ENCODE assay signal across 19 cellular contexts in genomic region chr10:8790390-8790789, GRCh38.
DNase-seq lines count a peak whose midpoint lies in the region; ATAC-seq, FAIRE-seq and TF ChIP-seq lines count a peak whose summit lies in the region.
"Had no signal": no experiment of that assay in that cellular context is flagged by ENCODE, and none has a peak within 500 bp of the region (broad histone marks: within the 10 kb centered on the region; RNA-seq: fewer than 3 reads in every experiment).

No MANE protein-coding gene starts in this region.

- H3K9ac ChIP-seq in liver (ENCODE audit: low read depth in 1 of 2, low read length in 2 of 2) (no peak overlapping the region), HepG2 (ENCODE audit: insufficient read depth, low read depth, low read length) (no peak overlapping the region), endothelial cell of umbilical vein (replicated peaks; ENCODE audit: extremely low read depth, insufficient read depth, low read length) (no peak overlapping the region)
- H3K9ac ChIP-seq: GM23248 had no signal

- TF ChIP-seq RAD21 in liver (IDR thresholded peaks at IDR 0.05), result no peak
- TF ChIP-seq RAD21 in HepG2 (CRISPR knock-in tag; IDR thresholded peaks at IDR 0.05), result no peak

- no peak overlapping the region for H3K4me3 ChIP-seq in liver (ENCODE audit: low read depth in 1 of 3, low read length in 3 of 3)
- H3K4me3 ChIP-seq in HepG2 (replicated peaks in 1 of 3; ENCODE audit: insufficient read depth in 1 of 3, low read depth in 2 of 3, low read length in 3 of 3), result no peak overlapping the region
- H3K4me3 ChIP-seq in endothelial cell of umbilical vein (replicated peaks in 1 of 3; ENCODE audit: insufficient read depth in 1 of 3, low read depth in 1 of 3, low read length in 3 of 3), result no peak overlapping the region
- no peak overlapping the region for H3K4me3 ChIP-seq in pancreas
- H3K4me3 ChIP-seq: GM12878, GM23248, HAP-1 had no signal

- no peaks in the 10 kb centered on the region for H3K9me1 ChIP-seq in endothelial cell of umbilical vein (replicated peaks; ENCODE audit: control insufficient read depth, extremely low read depth, insufficient read depth, low read length)

- no peak overlapping the region for H3K4me2 ChIP-seq in HepG2 (ENCODE audit: low read depth, low read length)
- no peak overlapping the region for H3K4me2 ChIP-seq in endothelial cell of umbilical vein (ENCODE audit: insufficient read depth, low read length)

- BruUV-seq in HepG2 (replicated peaks; lab: Mats Ljungman, UMichigan) (no TSS peak), endothelial cell of umbilical vein (replicated peaks; lab: Mats Ljungman, UMichigan) (no TSS peak)

- H2AFZ ChIP-seq in HepG2 (ENCODE audit: low read length) (no peak overlapping the region), endothelial cell of umbilical vein (ENCODE audit: low read depth, low read length) (no peak overlapping the region)
- H2AFZ ChIP-seq: GM23248 had no signal

- H3K27me3 ChIP-seq in liver (ENCODE audit: control insufficient read depth in 4 of 4, insufficient read depth in 4 of 4, low read length in 3 of 4) (no peaks in the 10 kb centered on the region), HepG2 (ENCODE audit: control insufficient read depth in 1 of 2, insufficient read depth in 2 of 2, low read length in 2 of 2) (no peaks in the 10 kb centered on the region), endothelial cell of umbilical vein (ENCODE audit: control insufficient read depth in 2 of 2, insufficient read depth in 2 of 2, low read length in 2 of 2) (no peaks in the 10 kb centered on the region), pancreas (no peaks in the 10 kb centered on the region)
- H3K27me3 ChIP-seq: BE2C had no signal

- no peak overlapping the region for H3K27ac ChIP-seq in liver (ENCODE audit: low read depth in 1 of 2, low read length in 2 of 2)
- no peak overlapping the region for H3K27ac ChIP-seq in HepG2 (ENCODE audit: extremely low read length, insufficient read depth, low read length)
- H3K27ac ChIP-seq in endothelial cell of umbilical vein (ENCODE audit: insufficient read depth, low read depth, low read length), result no peak overlapping the region
- H3K27ac ChIP-seq in pancreas, result no peak overlapping the region
- H3K27ac ChIP-seq: GM23248 had no signal

- H3K4me1 ChIP-seq in liver (ENCODE audit: control insufficient read depth in 4 of 4, insufficient read depth in 4 of 4, low read length in 3 of 4), result no peaks in the 10 kb centered on the region
- no peaks in the 10 kb centered on the region for H3K4me1 ChIP-seq in HepG2 (ENCODE audit: insufficient read depth, low read length)
- H3K4me1 ChIP-seq in endothelial cell of umbilical vein (ENCODE audit: control insufficient read depth, extremely low read depth, insufficient read depth, low read length), result no peaks in the 10 kb centered on the region
- peaks cover 6 to 12% (median 7%) of the 10 kb centered on the region in 3 donors for H3K4me1 ChIP-seq in pancreas
- H3K4me1 ChIP-seq: BE2C, HAP-1 had no signal

- DNase-seq in HepG2 (ENCODE audit: low spot score) (no peak), endothelial cell of umbilical vein (ENCODE audit: low read depth, low spot score) (peak; percentile 11), pancreas (peak in 1 of 6 donors; percentile 2), dermis blood vessel endothelial cell (no peak), frontal cortex (ENCODE audit: low spot score in 2 of 2) (no peak)
- DNase-seq: ACHN; BE2C; C1 segment of cervical spinal cord; CD4-positive, CD25-positive, alpha-beta regulatory T cell; CD8-positive, alpha-beta memory T cell; COR-L47; DMS 273 treated with DMSO at 0.1 percent for 48 hours; DMS53; DND-41; EL; GM23248 had no signal

- no peaks in the 10 kb centered on the region for H4K20me1 ChIP-seq in HepG2 (ENCODE audit: insufficient read depth, low read length)
- no peaks in the 10 kb centered on the region for H4K20me1 ChIP-seq in endothelial cell of umbilical vein (replicated peaks; ENCODE audit: control insufficient read depth, extremely low read depth, insufficient read depth, low read length)

- TF ChIP-seq EP300 in HepG2 (IDR thresholded peaks at IDR 0.05; ENCODE audit: low read depth in 2 of 2, low read length in 2 of 2), result no peak
- no peak for TF ChIP-seq EP300 in HepG2 (CRISPR knock-in tag; IDR thresholded peaks at IDR 0.05; ENCODE audit: borderline replicate concordance)

- peaks cover 0 to 6% (median 3%) of the 10 kb centered on the region in 4 donors for H3K9me3 ChIP-seq in liver (ENCODE audit: control insufficient read depth in 4 of 4, low read length in 3 of 4)
- peaks cover 81% of the 10 kb centered on the region for H3K9me3 ChIP-seq in HepG2 (ENCODE audit: low read length)
- H3K9me3 ChIP-seq in endothelial cell of umbilical vein (replicated peaks; ENCODE audit: control insufficient read depth, insufficient read depth, low read length), result peaks cover 2% of the 10 kb centered on the region
- no peaks in the 10 kb centered on the region for H3K9me3 ChIP-seq in pancreas
- H3K9me3 ChIP-seq: BE2C, HAP-1 had no signal

- CTCF ChIA-PET in HepG2 (lab: Yijun Ruan, JAX; ENCODE audit: low intra/inter-chr PET ratio, low total read pairs), result no interaction called here
- CTCF ChIA-PET in endothelial cell of umbilical vein (lab: Charles Lee), result no interaction called here

- 69% methylated on average over 1 of the region's 1 CpG for WGBS in liver
- 46% methylated on average over 1 of the region's 1 CpG for WGBS in HepG2 (ENCODE audit: low lambda C conversion rate)
- WGBS in pancreas, 2 donors, result 19 to 26% methylated on average over 1 of the region's 1 CpG

- no peak for TF ChIP-seq POLR2A in HepG2 (IDR thresholded peaks at IDR 0.05; ENCODE audit: insufficient read depth in 1 of 2, low read depth in 2 of 2, low read length in 2 of 2)
- TF ChIP-seq POLR2A in endothelial cell of umbilical vein (IDR thresholded peaks at IDR 0.05; ENCODE audit: low read depth, low read length), result no peak

- POLR2A ChIA-PET in HepG2 (lab: Yijun Ruan, JAX) (no interaction called here), endothelial cell of umbilical vein (lab: Charles Lee) (no interaction called here)

- dilution Hi-C loops in endothelial cell of umbilical vein (cut with MboI; ENCODE audit: extremely low pct_ligation_motif_present, low sequenced_read_pairs), result no loop called here

- TF ChIP-seq CTCF in liver (IDR thresholded peaks at IDR 0.05; ENCODE audit: low read depth, low read length, missing input control) (no peak), HepG2 (CRISPR knock-in tag; IDR thresholded peaks at IDR 0.05) (no peak), endothelial cell of umbilical vein (IDR thresholded peaks at IDR 0.05; ENCODE audit: extremely low read depth in 1 of 2, insufficient read depth in 1 of 2, low read depth in 1 of 2, low read length in 2 of 2) (no peak), pancreas (IDR thresholded peaks at IDR 0.05) (no peak)

- intact Hi-C loops in HepG2 (cut with micrococcal nuclease; ENCODE audit: unreplicated experiment) (no loop called here), endothelial cell of umbilical vein (cut with micrococcal nuclease) (loop anchor here (1.0 kb wide), 1 partner anchor 34 kb away; no protein-coding TSS in a partner anchor), pancreas (cut with DNase I) (no loop called here)

- no peak for ATAC-seq in HepG2
- ATAC-seq in pancreas, result peak; percentile 90 to 100 (median 98)
- ATAC-seq: GM12878 had no signal

- FAIRE-seq in HepG2 (lab: Jason Lieb, UNC), result no peak
- FAIRE-seq in endothelial cell of umbilical vein (lab: Jason Lieb, UNC), result no peak
- FAIRE-seq in pancreas (lab: Jason Lieb, UNC), result no peak
- no peak for FAIRE-seq in frontal cortex (lab: Jason Lieb, UNC)
- FAIRE-seq: GM12878 had no signal

- no peaks in the 10 kb centered on the region for H3K36me3 ChIP-seq in liver (ENCODE audit: control insufficient read depth in 4 of 4, insufficient read depth in 3 of 4, low read depth in 1 of 4, low read length in 3 of 4)
- no peaks in the 10 kb centered on the region for H3K36me3 ChIP-seq in HepG2 (replicated peaks in 1 of 2; ENCODE audit: control insufficient read depth in 1 of 2, insufficient read depth in 2 of 2, low read length in 2 of 2)
- H3K36me3 ChIP-seq in endothelial cell of umbilical vein (ENCODE audit: control insufficient read depth in 2 of 2, extremely low read depth in 1 of 2, insufficient read depth in 2 of 2, low read length in 2 of 2), result no peaks in the 10 kb centered on the region
- H3K36me3 ChIP-seq in pancreas, result no peaks in the 10 kb centered on the region
- H3K36me3 ChIP-seq: BE2C, HAP-1 had no signal

- in situ Hi-C loops in HepG2 (cut with HindIII; ENCODE audit: extremely low pct_ligation_motif_present, low pct_unique_long_range_greater_than_20kb), result no loop called here

- no peaks in the 10 kb centered on the region for H3K79me2 ChIP-seq in HepG2 (ENCODE audit: insufficient read depth, low read length)
- no peaks in the 10 kb centered on the region for H3K79me2 ChIP-seq in endothelial cell of umbilical vein (ENCODE audit: control insufficient read depth, insufficient read depth, low read length)

TF ChIP-seq in liver, 16 proteins besides CTCF, POLR2A, EP300 and RAD21 (continues in another document):
- peak; percentile 31 for TF ChIP-seq NR2F2 (IDR thresholded peaks at IDR 0.05)

TF ChIP-seq in HepG2, 621 proteins besides CTCF, POLR2A, EP300 and RAD21 (continues in another document):
- TF ChIP-seq HNRNPH1 (optimal IDR thresholded peaks at IDR 0.05; ENCODE audit: low read depth, low read length) (no peak), CREB1 (IDR thresholded peaks at IDR 0.05) (no peak), CREB1 (CRISPR knock-in tag; IDR thresholded peaks at IDR 0.05) (no peak), CBX1 (IDR thresholded peaks at IDR 0.05; ENCODE audit: low read depth) (no peak), ZNF83 (CRISPR knock-in tag; IDR thresholded peaks at IDR 0.05; ENCODE audit: borderline replicate concordance) (no peak)

TF ChIP-seq in endothelial cell of umbilical vein, 7 proteins besides CTCF, POLR2A, EP300 and RAD21:
- TF ChIP-seq JUN (IDR thresholded peaks at IDR 0.05; ENCODE audit: borderline replicate concordance, insufficient read depth, insufficient read length, low read depth) (no peak), FOS (IDR thresholded peaks at IDR 0.05; ENCODE audit: borderline replicate concordance, insufficient read depth, low read length) (no peak), EZH2 (IDR thresholded peaks at IDR 0.05; ENCODE audit: borderline replicate concordance, low read depth, low read length, severe bottlenecking) (no peak), GATA2 (IDR thresholded peaks at IDR 0.05; ENCODE audit: insufficient read depth, insufficient read length, low read depth, low read length) (no peak)
